Comparison of ENCODE assay signal across 8 cellular contexts in the genomic region with DNA sequence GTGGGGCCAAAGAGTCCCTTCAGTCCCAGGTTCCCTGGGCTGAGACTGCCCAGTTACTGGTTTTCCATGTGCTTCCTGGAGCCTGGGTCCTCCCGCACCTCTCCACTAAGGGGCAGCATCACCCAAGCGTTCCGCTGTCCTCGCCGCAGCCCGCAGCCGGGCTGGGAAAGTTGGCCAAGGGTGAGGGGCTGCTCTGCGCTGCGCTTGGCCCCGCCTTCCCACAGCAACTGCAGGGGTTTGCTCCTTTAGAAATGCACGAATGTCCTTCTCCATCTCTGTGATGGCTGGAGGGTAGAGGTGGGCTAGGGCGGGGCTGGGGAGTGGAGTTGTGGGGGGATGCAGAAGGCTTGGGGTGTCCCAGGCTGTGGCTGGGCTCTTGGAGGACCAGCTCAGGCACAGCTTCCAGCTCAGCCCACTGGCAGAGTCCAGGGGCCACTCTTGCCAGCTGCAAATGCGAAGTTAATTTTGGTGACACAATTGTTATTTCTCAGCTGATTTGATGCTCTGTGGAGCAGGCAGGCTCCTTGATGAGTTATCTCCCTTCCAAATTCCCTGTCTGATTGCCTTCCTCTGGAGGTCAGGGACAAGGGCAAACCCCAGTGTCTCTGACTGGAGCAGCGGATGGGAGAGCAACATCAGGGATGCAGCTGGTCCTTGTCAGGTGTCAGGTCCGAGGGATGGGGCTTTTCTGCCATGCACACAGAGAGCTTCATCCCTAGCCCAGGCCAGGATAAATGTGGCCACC.
A peak's percentile ranks its signal among the peaks of the same experiment; 100 is the strongest.
DNase-seq lines count a peak whose midpoint lies in the region; ATAC-seq and FAIRE-seq lines count a peak whose summit lies in the region.

No MANE protein-coding gene starts in this region.

- intact Hi-C loops in left colon (cut with DNase I, micrococcal nuclease), result loop anchor here in 1 of 2 donors (5.0 kb wide), 1 partner anchor 130 kb away; no protein-coding TSS in a partner anchor

- ATAC-seq in left colon (peak; percentile 96), HG03565 (IDR thresholded peaks at IDR 0.05; ENCODE audit: unreplicated experiment) (no peak)

- FAIRE-seq in GM19239 (lab: Jason Lieb, UNC), result peak; percentile 56

- DNase-seq in AG08396 (ENCODE audit: low spot score) (peak; percentile 87), GM19239 (ENCODE audit: insufficient read length, low spot score) (peak; percentile 69), NCI-H2196 (lab: John Stamatoyannopoulos, UW; ENCODE audit: unreplicated experiment) (peak; percentile 75), cerebellar cortex (ENCODE audit: low spot score) (peak; percentile 77), left colon (peak in 1 of 2 donors; percentile 76)
- peak; percentile 63 for DNase-seq in activated CD4-positive, alpha-beta T cell treated with anti-CD3 and anti-CD28 coated beads for 1 hour
- DNase-seq in stimulated activated CD8-positive, alpha-beta memory T cell treated with anti-CD3 and anti-CD28 coated beads, Interleukin-4, amount 100 ng/mL, for 24 hours (ENCODE audit: low read depth), result peak; percentile 55
